In the genomic region with DNA sequence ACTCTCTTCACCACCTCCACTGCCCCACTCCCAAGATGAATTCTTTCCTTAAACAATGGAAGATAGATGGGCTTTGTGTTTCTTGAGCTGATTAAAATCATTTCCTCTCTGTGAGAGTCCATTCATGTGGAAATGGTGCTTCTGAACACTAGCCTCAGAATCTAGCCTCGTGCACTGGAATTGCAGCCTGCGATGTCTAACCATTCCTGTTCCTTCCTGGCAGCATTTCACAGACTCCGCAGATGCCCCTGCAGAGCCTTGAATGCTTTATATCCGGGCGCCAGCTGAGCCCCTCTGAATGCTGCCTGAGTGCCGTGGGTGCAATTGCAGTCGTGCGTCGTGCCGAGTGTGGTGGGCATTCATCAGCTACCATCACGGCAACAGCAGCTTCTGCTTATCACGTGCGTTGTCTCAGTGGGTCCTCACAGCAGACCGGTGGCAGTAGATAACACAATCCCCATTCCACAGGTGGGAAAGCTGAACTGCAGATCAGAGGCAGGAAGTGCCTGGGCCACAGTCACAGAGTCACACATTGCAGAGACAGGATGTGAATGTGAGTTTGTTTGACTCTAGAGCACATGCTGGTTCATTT, we compare ENCODE assay signal across 22 cellular contexts.
DNase-seq lines count a peak whose midpoint lies in the region; ATAC-seq and TF ChIP-seq lines count a peak whose summit lies in the region.
"Had no signal": no experiment of that assay in that cellular context is flagged by ENCODE, and none has a peak within 500 bp of the region (broad histone marks: within the 10 kb centered on the region; RNA-seq: fewer than 3 reads in every experiment).

No MANE protein-coding gene starts in this region.

- H3K4me3 Mint-ChIP-seq in WTC11: peak overlapping the region; percentile 30; the same call in 1 of the 2 replicates
- peak overlapping the region; percentile 35 for H3K4me3 Mint-ChIP-seq in neural progenitor cell
- H3K4me3 Mint-ChIP-seq: CD8-positive, alpha-beta T cell; stimulated activated effector memory CD8-positive, alpha-beta T cell treated with anti-CD3 and anti-CD28 coated beads, Interleukin-12 subunit alpha, Interleukin-12 subunit beta, amount 100 ng/mL, for 72 hours; T-cell had no signal

- DNase-seq in H7 (peak; percentile 63), WTC11 (ENCODE audit: low spot score) (peak; percentile 42), iPS DF 19.7 (ENCODE audit: low read depth, low spot score) (peak; percentile 86), neural progenitor cell (ENCODE audit: low spot score) (peak; percentile 75), erythroblast (lab: John Stamatoyannopoulos, UW) (no peak), activated gamma-delta T cell treated with Interleukin-2 at 50 U/mL for 16 hours (no peak), activated gamma-delta T cell (lab: John Stamatoyannopoulos, UW) (no peak)
- DNase-seq: CD8-positive, alpha-beta T cell; DND-41; foreskin keratinocyte; Kasumi-1; left ventricle myocardium inferior; NCI-H1092 treated with DMSO at 0.1 percent for 48 hours; NCI-H2107; NCI-H526 treated with DMSO at 0.1 percent for 48 hours; occipital lobe; SIG-M5; T-cell had no signal

- H3K36me3 Mint-ChIP-seq in WTC11: no peaks in the 10 kb centered on the region
- no peaks in the 10 kb centered on the region for H3K36me3 Mint-ChIP-seq in neural progenitor cell
- H3K36me3 Mint-ChIP-seq: CD8-positive, alpha-beta T cell; stimulated activated effector memory CD8-positive, alpha-beta T cell treated with anti-CD3 and anti-CD28 coated beads, Interleukin-12 subunit alpha, Interleukin-12 subunit beta, amount 100 ng/mL, for 72 hours; T-cell had no signal

- H3K9me3 Mint-ChIP-seq in WTC11 (peaks cover 4% of the 10 kb centered on the region), neural progenitor cell (no peaks in the 10 kb centered on the region)
- H3K9me3 Mint-ChIP-seq: CD8-positive, alpha-beta T cell; T-cell had no signal

- H3K36me3 ChIP-seq in H7 (replicated peaks; ENCODE audit: control insufficient read depth, insufficient read depth, low read length): no peaks in the 10 kb centered on the region
- no peaks in the 10 kb centered on the region for H3K36me3 ChIP-seq in neural progenitor cell
- H3K36me3 ChIP-seq: left ventricle myocardium inferior, thoracic aorta had no signal

- peak overlapping the region; percentile 73 for H3K4me2 ChIP-seq in neural progenitor cell

- CTCF ChIA-PET in WTC11 (lab: Charles Lee): interaction anchor here (0.7 to 2.3 kb wide), 4 partner anchors 14 to 171 kb away, joined by 3 to 10 read pairs (median 4); no protein-coding TSS in a partner anchor

- no peaks in the 10 kb centered on the region for H3K79me2 ChIP-seq in neural progenitor cell (ENCODE audit: low read depth)

- H3K9me3 ChIP-seq in neural progenitor cell (ENCODE audit: low read depth): no peaks in the 10 kb centered on the region
- H3K9me3 ChIP-seq: thoracic aorta had no signal

- no peaks in the 10 kb centered on the region for H4K20me1 ChIP-seq in neural progenitor cell (ENCODE audit: low read depth)

- no peak overlapping the region for H3K4me3 ChIP-seq in H7 (ENCODE audit: insufficient read depth, low read depth, low read length)
- peak overlapping the region; percentile 14 for H3K4me3 ChIP-seq in neural progenitor cell
- H3K4me3 ChIP-seq: left ventricle myocardium inferior, thoracic aorta had no signal

- TF ChIP-seq CTCF in WTC11 (IDR thresholded peaks at IDR 0.05) (no peak), neural progenitor cell (IDR thresholded peaks at IDR 0.05) (no peak)

- no peaks in the 10 kb centered on the region for H3K27me3 Mint-ChIP-seq in WTC11 (ENCODE audit: low read depth)
- peaks cover 6% of the 10 kb centered on the region for H3K27me3 Mint-ChIP-seq in neural progenitor cell (ENCODE audit: insufficient read depth, low read depth)

- peaks cover 33% of the 10 kb centered on the region for H3F3A ChIP-seq in neural progenitor cell (ENCODE audit: low read depth)

- H3K4me1 Mint-ChIP-seq in WTC11 (peaks cover 58% of the 10 kb centered on the region), neural progenitor cell (peaks cover 60% of the 10 kb centered on the region)

- H2AFZ ChIP-seq in neural progenitor cell (replicated peaks): peak overlapping the region; percentile 67

- H3K27ac Mint-ChIP-seq in WTC11 (peak overlapping the region; percentile 91), neural progenitor cell (peak overlapping the region; percentile 48)
- H3K27ac Mint-ChIP-seq: CD8-positive, alpha-beta T cell; stimulated activated effector memory CD8-positive, alpha-beta T cell treated with anti-CD3 and anti-CD28 coated beads, Interleukin-12 subunit alpha, Interleukin-12 subunit beta, amount 100 ng/mL, for 72 hours; T-cell had no signal

- H3K27ac ChIP-seq in neural progenitor cell: peak overlapping the region; percentile 41
- H3K27ac ChIP-seq: foreskin keratinocyte, left ventricle myocardium inferior, thoracic aorta had no signal

- H3K4me1 ChIP-seq in neural progenitor cell: peaks cover 48% of the 10 kb centered on the region
- H3K4me1 ChIP-seq: foreskin keratinocyte, left ventricle myocardium inferior had no signal

- H3K27me3 ChIP-seq in H7 (ENCODE audit: control insufficient read depth, insufficient read depth, low read length) (no peaks in the 10 kb centered on the region), neural progenitor cell (no peaks in the 10 kb centered on the region)
- H3K27me3 ChIP-seq: foreskin keratinocyte had no signal

- TF ChIP-seq POLR2A in erythroblast (IDR thresholded peaks at IDR 0.05; ENCODE audit: low read length): no peak

- peak; percentile 88 for ATAC-seq in WTC11
- ATAC-seq in GM18909 (IDR thresholded peaks at IDR 0.05; ENCODE audit: poor library complexity, unreplicated experiment): no peak
- ATAC-seq: CD8-positive, alpha-beta T cell; foreskin keratinocyte; sciatic nerve; stimulated activated effector memory CD8-positive, alpha-beta T cell treated with anti-CD3 and anti-CD28 coated beads, Interleukin-12 subunit alpha, Interleukin-12 subunit beta, amount 100 ng/mL, for 72 hours had no signal

- POLR2A ChIA-PET in WTC11 (lab: Charles Lee): no interaction called here

- H3K9ac ChIP-seq in neural progenitor cell: no peak overlapping the region

TF ChIP-seq in WTC11, 78 proteins besides CTCF, POLR2A, EP300 and RAD21 (continues in another document):
- TF ChIP-seq TP53 (CRISPR knock-in tag; IDR thresholded peaks at IDR 0.05) (no peak), ESRRA (CRISPR knock-in tag; IDR thresholded peaks at IDR 0.05; ENCODE audit: borderline replicate concordance) (no peak), RORB (CRISPR knock-in tag; IDR thresholded peaks at IDR 0.05) (no peak), ELF4 (CRISPR knock-in tag; IDR thresholded peaks at IDR 0.05; ENCODE audit: low read depth) (no peak), GABPB1 (CRISPR knock-in tag; IDR thresholded peaks at IDR 0.05) (no peak), KAT7 (CRISPR knock-in tag; IDR thresholded peaks at IDR 0.05; ENCODE audit: borderline replicate concordance) (no peak)
- TF ChIP-seq, protein P1, sequence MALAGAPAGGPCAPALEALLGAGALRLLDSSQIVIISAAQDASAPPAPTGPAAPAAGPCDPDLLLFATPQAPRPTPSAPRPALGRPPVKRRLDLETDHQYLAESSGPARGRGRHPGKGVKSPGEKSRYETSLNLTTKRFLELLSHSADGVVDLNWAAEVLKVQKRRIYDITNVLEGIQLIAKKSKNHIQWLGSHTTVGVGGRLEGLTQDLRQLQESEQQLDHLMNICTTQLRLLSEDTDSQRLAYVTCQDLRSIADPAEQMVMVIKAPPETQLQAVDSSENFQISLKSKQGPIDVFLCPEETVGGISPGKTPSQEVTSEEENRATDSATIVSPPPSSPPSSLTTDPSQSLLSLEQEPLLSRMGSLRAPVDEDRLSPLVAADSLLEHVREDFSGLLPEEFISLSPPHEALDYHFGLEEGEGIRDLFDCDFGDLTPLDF (CRISPR knock-in tag; IDR thresholded peaks at IDR 0.05): no peak
- TF ChIP-seq, protein P2, sequence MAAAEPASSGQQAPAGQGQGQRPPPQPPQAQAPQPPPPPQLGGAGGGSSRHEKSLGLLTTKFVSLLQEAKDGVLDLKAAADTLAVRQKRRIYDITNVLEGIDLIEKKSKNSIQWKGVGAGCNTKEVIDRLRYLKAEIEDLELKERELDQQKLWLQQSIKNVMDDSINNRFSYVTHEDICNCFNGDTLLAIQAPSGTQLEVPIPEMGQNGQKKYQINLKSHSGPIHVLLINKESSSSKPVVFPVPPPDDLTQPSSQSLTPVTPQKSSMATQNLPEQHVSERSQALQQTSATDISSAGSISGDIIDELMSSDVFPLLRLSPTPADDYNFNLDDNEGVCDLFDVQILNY (CRISPR knock-in tag; IDR thresholded peaks at IDR 0.05): no peak
- TF ChIP-seq, protein P3, sequence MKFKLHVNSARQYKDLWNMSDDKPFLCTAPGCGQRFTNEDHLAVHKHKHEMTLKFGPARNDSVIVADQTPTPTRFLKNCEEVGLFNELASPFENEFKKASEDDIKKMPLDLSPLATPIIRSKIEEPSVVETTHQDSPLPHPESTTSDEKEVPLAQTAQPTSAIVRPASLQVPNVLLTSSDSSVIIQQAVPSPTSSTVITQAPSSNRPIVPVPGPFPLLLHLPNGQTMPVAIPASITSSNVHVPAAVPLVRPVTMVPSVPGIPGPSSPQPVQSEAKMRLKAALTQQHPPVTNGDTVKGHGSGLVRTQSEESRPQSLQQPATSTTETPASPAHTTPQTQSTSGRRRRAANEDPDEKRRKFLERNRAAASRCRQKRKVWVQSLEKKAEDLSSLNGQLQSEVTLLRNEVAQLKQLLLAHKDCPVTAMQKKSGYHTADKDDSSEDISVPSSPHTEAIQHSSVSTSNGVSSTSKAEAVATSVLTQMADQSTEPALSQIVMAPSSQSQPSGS (CRISPR knock-in tag; IDR thresholded peaks at IDR 0.05; ENCODE audit: borderline replicate concordance, low read depth): no peak
- TF ChIP-seq, protein P4, sequence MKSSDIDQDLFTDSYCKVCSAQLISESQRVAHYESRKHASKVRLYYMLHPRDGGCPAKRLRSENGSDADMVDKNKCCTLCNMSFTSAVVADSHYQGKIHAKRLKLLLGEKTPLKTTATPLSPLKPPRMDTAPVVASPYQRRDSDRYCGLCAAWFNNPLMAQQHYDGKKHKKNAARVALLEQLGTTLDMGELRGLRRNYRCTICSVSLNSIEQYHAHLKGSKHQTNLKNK (CRISPR knock-in tag; IDR thresholded peaks at IDR 0.05): no peak
- TF ChIP-seq, protein P5, sequence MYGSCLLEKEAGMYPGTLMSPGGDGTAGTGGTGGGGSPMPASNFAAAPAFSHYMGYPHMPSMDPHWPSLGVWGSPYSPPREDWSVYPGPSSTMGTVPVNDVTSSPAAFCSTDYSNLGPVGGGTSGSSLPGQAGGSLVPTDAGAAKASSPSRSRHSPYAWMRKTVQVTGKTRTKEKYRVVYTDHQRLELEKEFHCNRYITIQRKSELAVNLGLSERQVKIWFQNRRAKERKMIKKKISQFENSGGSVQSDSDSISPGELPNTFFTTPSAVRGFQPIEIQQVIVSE (CRISPR knock-in tag; IDR thresholded peaks at IDR 0.05; ENCODE audit: borderline replicate concordance): no peak

Comparison
In these comparisons a context has a peak if more than half of its experiments do, and no peak if none do; other contexts are left out.
1. DNase-seq: peak in H7 (single experiment), WTC11 (single experiment), iPS DF 19.7 (single experiment) and neural progenitor cell (single experiment); none in erythroblast (0 of 2), activated gamma-delta T cell treated with Interleukin-2 at 50 U/mL for 16 hours (single experiment) and activated gamma-delta T cell (single experiment).